In the genomic region with DNA sequence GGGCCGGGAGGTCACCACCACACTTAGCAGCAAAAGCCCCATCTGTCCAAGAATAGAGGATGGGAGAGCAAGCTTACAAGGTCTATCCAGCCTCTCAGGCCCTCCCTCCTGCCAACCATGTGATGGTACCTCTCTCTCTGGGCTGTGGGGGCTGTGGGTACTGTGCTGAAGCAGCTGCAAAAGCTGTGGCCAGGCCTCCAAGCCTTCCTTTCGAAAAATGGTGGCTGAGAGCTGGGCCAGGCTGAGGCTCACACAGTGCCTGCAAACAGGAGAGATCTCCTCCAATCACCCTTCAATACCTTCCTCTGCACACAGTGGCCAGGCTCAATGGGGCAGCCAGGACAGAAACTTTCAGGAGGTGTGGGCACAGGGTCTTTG, we compare ENCODE assay signal across 9 cellular contexts. TPM values are rescaled to one million over a fixed set of nuclear protein-coding genes. Genes with fewer than 3 reads are reported as not detected.
DNase-seq lines count a peak whose midpoint lies in the region; ATAC-seq and TF ChIP-seq lines count a peak whose summit lies in the region.
"Had no signal": no experiment of that assay in that cellular context is flagged by ENCODE, and none has a peak within 500 bp of the region (broad histone marks: within the 10 kb centered on the region; RNA-seq: fewer than 3 reads in every experiment).

No MANE protein-coding gene starts in this region.

- POLR2A ChIA-PET in AG04450 (lab: Yijun Ruan, JAX): interaction anchor here (1.2 kb wide), 1 partner anchor 8 kb away, joined by 4 read pairs; a partner anchor contains a TSS

- intact Hi-C loops in thyroid gland (cut with DNase I): no loop called here
- intact Hi-C loops in left lung (cut with DNase I): no loop called here

- H3K9me3 ChIP-seq in AG04450 (ENCODE audit: control insufficient read depth, insufficient read depth, low read length) (no peaks in the 10 kb centered on the region; the same call in 1 of the 2 replicates), HUES6 (ENCODE audit: control insufficient read depth, insufficient read depth, low read depth, low read length) (no peaks in the 10 kb centered on the region), muscle layer of duodenum (ENCODE audit: control insufficient read depth in 1 of 2, low read length in 2 of 2) (no peaks in the 10 kb centered on the region), thyroid gland (no peaks in the 10 kb centered on the region), left lung (no peaks in the 10 kb centered on the region)

- DNase-seq in AG04450 (ENCODE audit: low read depth, low spot score): no peak
- no peak for DNase-seq in thyroid gland
- DNase-seq in left lung: no peak
- DNase-seq in iPS-NIHi7 (ENCODE audit: extremely low spot score): no peak

- H3K27me3 Mint-ChIP-seq in brain: no peaks in the 10 kb centered on the region

- H3K27ac ChIP-seq in AG04450 (ENCODE audit: low read depth, low read length) (no peak overlapping the region), HUES6 (ENCODE audit: low read depth, low read length) (no peak overlapping the region), muscle layer of duodenum (ENCODE audit: low read length) (no peak overlapping the region), thyroid gland (no peak overlapping the region), left lung (peak overlapping the region in 1 of 2 donors; percentile 73)

- CTCF ChIA-PET in AG04450 (lab: Charles Lee): interaction anchor here (1.5 to 2.7 kb wide), 2 partner anchors 27 to 109 kb away, joined by 5 to 10 read pairs; a partner anchor contains a TSS

- no peak for TF ChIP-seq CTCF in AG04450 (IDR thresholded peaks at IDR 0.05; ENCODE audit: low read depth, low read length)
- TF ChIP-seq CTCF in brain (conservative IDR thresholded peaks at IDR 0.05): no peak
- no peak for TF ChIP-seq CTCF in thyroid gland (IDR thresholded peaks at IDR 0.05)
- no peak for TF ChIP-seq CTCF in left lung (IDR thresholded peaks at IDR 0.05)

- H3K4me3 ChIP-seq in AG04450 (ENCODE audit: low read depth, low read length) (peak overlapping the region; percentile 85), HUES6 (ENCODE audit: low read depth, low read length) (peak overlapping the region; percentile 86), muscle layer of duodenum (ENCODE audit: low read depth in 1 of 2, low read length in 2 of 2) (peak overlapping the region; percentile 70 to 79), thyroid gland (replicated peaks in 1 of 3) (peak overlapping the region in 1 of 3 donors; percentile 43), left lung (peak overlapping the region in 1 of 2 donors; percentile 74)

- H3K9me3 Mint-ChIP-seq in brain: no peaks in the 10 kb centered on the region

- H3K36me3 ChIP-seq in HUES6 (ENCODE audit: control insufficient read depth, insufficient read depth, low read length): peaks cover 69% of the 10 kb centered on the region
- H3K36me3 ChIP-seq in muscle layer of duodenum (ENCODE audit: control insufficient read depth in 1 of 2, insufficient read depth in 2 of 2, low read length in 2 of 2): peaks cover 30 to 58% of the 10 kb centered on the region in 2 donors
- peaks cover 45 to 50% of the 10 kb centered on the region in 2 donors for H3K36me3 ChIP-seq in thyroid gland
- H3K36me3 ChIP-seq in left lung: peaks cover 0 to 78% of the 10 kb centered on the region in 2 donors

- peak overlapping the region; percentile 92 to 95 (median 93) for H3K4me3 Mint-ChIP-seq in brain

- no peak for TF ChIP-seq POLR2A in thyroid gland (IDR thresholded peaks at IDR 0.05)

- no peak for ATAC-seq in HG02870 (IDR thresholded peaks at IDR 0.05; ENCODE audit: unreplicated experiment)
- ATAC-seq in left lung: no peak

- H3K9ac ChIP-seq in HUES6 (ENCODE audit: low read length): no peak overlapping the region

- peaks cover 44% of the 10 kb centered on the region for H3K4me1 Mint-ChIP-seq in brain

- WGBS in thyroid gland, 2 donors: 79 to 89% methylated on average over 2 of the region's 2 CpGs

- peaks cover 18% of the 10 kb centered on the region for H3K36me3 Mint-ChIP-seq in brain

- H3K4me1 ChIP-seq in HUES6 (ENCODE audit: control insufficient read depth, insufficient read depth, low read length) (peaks cover 5% of the 10 kb centered on the region; the same call in 1 of the 2 replicates), muscle layer of duodenum (ENCODE audit: control insufficient read depth in 1 of 2, insufficient read depth in 2 of 2, low read length in 2 of 2) (peaks cover 4 to 19% of the 10 kb centered on the region in 2 donors), thyroid gland (peaks cover 8 to 13% of the 10 kb centered on the region in 2 donors), left lung (peaks cover 6 to 29% of the 10 kb centered on the region in 2 donors)

- H3K27me3 ChIP-seq in AG04450 (ENCODE audit: control insufficient read depth, insufficient read depth, low read length) (no peaks in the 10 kb centered on the region), HUES6 (ENCODE audit: control insufficient read depth, insufficient read depth, low read length) (no peaks in the 10 kb centered on the region), muscle layer of duodenum (ENCODE audit: low read depth, low read length) (no peaks in the 10 kb centered on the region), thyroid gland (no peaks in the 10 kb centered on the region), left lung (no peaks in the 10 kb centered on the region)

- peak overlapping the region in 4 of 5 experiments; percentile 89 to 96 (median 93) for H3K27ac Mint-ChIP-seq in brain

RNA-seq across cellular contexts. Expression of a gene that starts 1.1 kb away (rescaled TPM):
- polyA plus RNA-seq in AG04450 (2011; rRNA removed) (15.2 and 20.9 TPM in 2 replicates), brain (ENCODE audit: insufficient read depth, low read depth, low replicate concordance) (20.8 TPM)
- polyA minus RNA-seq in AG04450 (2011; rRNA and poly(A)+ RNA removed): 32.0 and 33.0 TPM in 2 replicates
- total RNA-seq in thyroid gland (10 to 100 TPM; 28.1 to 49.0 (median 31.3) TPM), left lung (10 to 100 TPM; 25.0 to 62.4 TPM)

RNA-seq across cellular contexts. Expression of a gene that starts 7.7 kb away (rescaled TPM):
- polyA plus RNA-seq in AG04450 (2011; rRNA removed) (41.7 and 44.9 TPM in 2 replicates), brain (ENCODE audit: insufficient read depth, low read depth, low replicate concordance) (57.8 TPM)
- polyA minus RNA-seq in AG04450 (2011; rRNA and poly(A)+ RNA removed): 26.7 and 37.6 TPM in 2 replicates
- total RNA-seq in thyroid gland (100 to 1,000 TPM in 3 of 4 donors, 10 to 100 TPM in 1; 92.0 to 114 (median 107) TPM), left lung (10 to 100 TPM; 64.9 to 72.5 TPM)

RNA-seq across cellular contexts. Expression of a gene that starts 15.6 kb away (rescaled TPM):
- polyA plus RNA-seq in AG04450 (2011; rRNA removed) (1.5 and 2.5 TPM in 2 replicates), brain (ENCODE audit: insufficient read depth, low read depth, low replicate concordance) (86.7 TPM)
- 3.3 and 3.8 TPM in 2 replicates for polyA minus RNA-seq in AG04450 (2011; rRNA and poly(A)+ RNA removed)
- total RNA-seq in thyroid gland (1 to 10 TPM; 4.1 to 7.1 (median 5.4) TPM), left lung (10 to 100 TPM; 27.0 to 31.6 TPM)

RNA-seq across cellular contexts. Expression of a gene that starts 18.0 kb away (rescaled TPM):
- polyA plus RNA-seq in AG04450 (2011; rRNA removed) (not detected in 2 replicates), brain (ENCODE audit: insufficient read depth, low read depth, low replicate concordance) (not detected)
- 0.22 and 0.37 TPM in 2 replicates for polyA minus RNA-seq in AG04450 (2011; rRNA and poly(A)+ RNA removed)
- total RNA-seq in thyroid gland (not detected), left lung (under 1 TPM; 0.37 to 0.55 TPM)
- total RNA-seq: RPMI7951 had no signal

RNA-seq across cellular contexts. Expression of a gene that starts 25.8 kb away (rescaled TPM):
- polyA plus RNA-seq in AG04450 (2011; rRNA removed): 48.0 and 55.7 TPM in 2 replicates
- 7.6 and 10.6 TPM in 2 replicates for polyA minus RNA-seq in AG04450 (2011; rRNA and poly(A)+ RNA removed)
- 111 TPM for polyA plus RNA-seq in brain (ENCODE audit: insufficient read depth, low read depth, low replicate concordance)
- 10 to 100 TPM; 26.5 to 60.2 (median 46.2) TPM for total RNA-seq in thyroid gland
- total RNA-seq in left lung: 10 to 100 TPM; 35.0 to 46.7 TPM
